33 cellular contexts compared by ENCODE assay signal in the genomic region with DNA sequence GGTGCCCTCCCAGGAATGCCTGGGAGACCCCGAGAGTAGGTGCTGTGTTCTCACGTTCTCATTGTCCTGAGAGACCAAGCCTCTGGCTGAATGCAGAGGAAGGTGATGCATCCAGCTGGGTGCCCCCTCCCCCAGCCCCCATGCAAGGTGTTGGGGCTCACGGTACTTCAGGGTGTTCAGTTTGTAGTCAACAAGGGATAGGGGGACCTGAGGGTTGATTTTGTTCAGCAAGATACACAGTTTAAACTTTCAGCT.
"Had no signal": no experiment of that assay in that cellular context is flagged by ENCODE, and none has a peak within 500 bp of the region (broad histone marks: within the 10 kb centered on the region; RNA-seq: fewer than 3 reads in every experiment).

No MANE protein-coding gene starts in this region.

- DNase-seq: activated CD4-positive, alpha-beta T cell treated with anti-CD3 and anti-CD28 coated beads for 4 hours; activated CD4-positive, alpha-beta T cell treated with anti-CD3 and anti-CD28 coated beads, Interleukin-2, amount 50 U/mL, for 48 hours; activated CD4-positive, CD25-positive, alpha-beta regulatory T cell; activated CD8-positive, alpha-beta memory T cell treated with anti-CD3 and anti-CD28 coated beads for 24 hours; activated naive CD4-positive, alpha-beta T cell treated with Interleukin-2 at 50 U/mL for 16 hours; foreskin fibroblast; heart left ventricle; hypothalamus; immature natural killer cell; kidney; left colon; mammary epithelial cell; naive B cell; nephron progenitor cell; occipital lobe; stimulated activated CD4-positive, alpha-beta T cell treated with anti-CD3 and anti-CD28 coated beads, Interleukin-15, amount 100 ng/mL, for 24 hours; stimulated activated CD4-positive, alpha-beta T cell treated with anti-CD3 and anti-CD28 coated beads, Interleukin-2, amount 100 ng/mL, for 24 hours; stimulated activated naive B cell treated with anti-CD40 and anti-IgM and Interleukin-4, amounts not matched to agents 10 μg/mL and 1 μg/mL and 100 μg/mL, for 72 hours; stomach; T-helper 1 cell; thyroid gland had no signal

- H3K9me3 ChIP-seq: ascending aorta, right atrium auricular region, stomach, thyroid gland, upper lobe of right lung had no signal

- H3K9me3 Mint-ChIP-seq: immature natural killer cell, mesothelial cell of epicardium, nephron progenitor cell had no signal

- ATAC-seq: esophagus mucosa, heart left ventricle, left colon, upper lobe of right lung had no signal

- H3K9ac ChIP-seq: parathyroid adenoma had no signal

- H3K4me3 Mint-ChIP-seq: activated naive CD8-positive, alpha-beta T cell treated with anti-CD3 and anti-CD28 coated beads, Interleukin-2, amount 10 ng/mL, durations not matched to agents 7 days and 5 days; brain; immature natural killer cell; mesothelial cell of epicardium; nephron progenitor cell; stimulated activated naive B cell treated with anti-CD40 and anti-IgM and Interleukin-4, amounts not matched to agents 10 μg/mL and 1 μg/mL and 100 μg/mL, for 72 hours; T-helper 2 cell treated with Interferon-gamma antibody and Interleukin-4, amounts not matched to agents 5 μg/mL and 100 μg/mL, for 36 hours had no signal

- H3K36me3 ChIP-seq: ascending aorta, cardiac muscle cell, heart left ventricle, right atrium auricular region, stomach, thyroid gland, upper lobe of right lung had no signal

- H3K27ac Mint-ChIP-seq: activated naive CD8-positive, alpha-beta T cell treated with anti-CD3 and anti-CD28 coated beads, Interleukin-2, amount 10 ng/mL, durations not matched to agents 7 days and 5 days; activated T-helper 2 cell treated with anti-CD3 and anti-CD28 coated beads, Interferon-gamma antibody, Interleukin-2, Interleukin-4, amounts not matched to agents 10 μg/mL and 5 μg/mL and 100 μg/mL, durations not matched to agents 14 hours and 24 hours and 36 hours; brain; immature natural killer cell; mesothelial cell of epicardium; nephron progenitor cell; stimulated activated naive B cell treated with anti-CD40 and anti-IgM and Interleukin-4, amounts not matched to agents 10 μg/mL and 1 μg/mL and 100 μg/mL, for 72 hours; T-helper 2 cell treated with Interferon-gamma antibody and Interleukin-4, amounts not matched to agents 5 μg/mL and 100 μg/mL, for 36 hours had no signal

- H3K4me1 ChIP-seq: ascending aorta, heart left ventricle, parathyroid adenoma, right atrium auricular region, stomach, thyroid gland, upper lobe of right lung had no signal

- H3K36me3 Mint-ChIP-seq: activated naive CD8-positive, alpha-beta T cell treated with anti-CD3 and anti-CD28 coated beads, Interleukin-2, amount 10 ng/mL, durations not matched to agents 7 days and 5 days; brain; immature natural killer cell; mesothelial cell of epicardium; naive B cell; stimulated activated naive B cell treated with anti-CD40 and anti-IgM and Interleukin-4, amounts not matched to agents 10 μg/mL and 1 μg/mL and 100 μg/mL, for 72 hours had no signal

- H3K27ac ChIP-seq: ascending aorta, cardiac muscle cell, heart left ventricle, parathyroid adenoma, right atrium auricular region, stomach, thyroid gland, upper lobe of right lung had no signal

- H3K27me3 Mint-ChIP-seq: stimulated activated naive B cell treated with anti-CD40 and anti-IgM and Interleukin-4, amounts not matched to agents 10 μg/mL and 1 μg/mL and 100 μg/mL, for 72 hours had no signal

- H3K4me3 ChIP-seq: ascending aorta, cardiac muscle cell, heart left ventricle, right atrium auricular region, smooth muscle cell, stomach, thyroid gland, upper lobe of right lung had no signal

- H3K27me3 ChIP-seq: ascending aorta, cardiac muscle cell, heart left ventricle, right atrium auricular region, stomach, thyroid gland, upper lobe of right lung had no signal
